ENCODE assay signal across 24 cellular contexts in the genomic region with DNA sequence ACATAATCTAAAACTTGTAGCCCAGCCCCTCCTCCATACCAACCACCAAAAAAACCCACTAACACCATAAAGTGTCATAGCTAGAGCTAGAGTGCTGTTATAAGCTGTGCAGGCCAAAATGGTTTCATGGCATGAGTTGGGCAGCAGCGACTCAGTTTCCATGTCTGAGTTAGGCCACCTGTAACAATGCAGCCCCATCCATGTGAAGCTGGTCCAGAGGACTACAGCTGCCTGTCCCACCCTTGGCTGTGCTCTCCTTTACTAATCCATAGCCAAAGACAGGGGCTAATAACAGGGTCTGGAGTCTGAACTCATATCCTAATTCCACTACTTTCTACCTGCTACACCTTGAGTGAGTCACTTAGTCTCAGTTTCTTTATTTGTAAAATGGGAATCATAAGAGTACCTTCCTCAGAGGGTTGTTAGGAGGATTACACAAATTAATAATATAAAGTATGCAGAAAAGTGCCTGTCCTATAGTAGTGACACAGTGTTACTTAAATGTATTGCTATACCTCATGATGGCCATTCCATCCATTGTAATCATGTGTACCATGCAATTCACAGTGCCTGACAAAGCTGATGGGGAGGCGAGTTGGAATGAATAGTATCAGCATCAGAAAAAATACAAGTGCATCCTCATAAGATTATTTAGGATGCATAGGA.
"Had no signal": no experiment of that assay in that cellular context is flagged by ENCODE, and none has a peak within 500 bp of the region (broad histone marks: within the 10 kb centered on the region; RNA-seq: fewer than 3 reads in every experiment).

No MANE protein-coding gene starts in this region.

- H3K27me3 Mint-ChIP-seq: activated CD4-positive, alpha-beta T cell treated with anti-CD3 and anti-CD28 coated beads, Interleukin-2, amount 10 ng/mL, durations not matched to agents 7 days and 5 days; activated naive CD8-positive, alpha-beta T cell; stimulated activated naive B cell treated with anti-CD40 and anti-IgM and Interleukin-4, amounts not matched to agents 10 μg/mL and 1 μg/mL and 100 μg/mL, for 72 hours had no signal

- H3K4me3 Mint-ChIP-seq: activated CD4-positive, alpha-beta T cell treated with anti-CD3 and anti-CD28 coated beads, Interleukin-2, amount 10 ng/mL, durations not matched to agents 7 days and 5 days; activated naive CD8-positive, alpha-beta T cell; activated T-helper 1 cell treated with anti-CD3 and anti-CD28 coated beads, Interleukin-12 subunit alpha, Interleukin-12 subunit beta, Interleukin-2, Interleukin-4 antibody, amounts not matched to agents 30 ng/mL and 10 ng/mL and 1 ng/mL, durations not matched to agents 14 hours and 24 hours and 36 hours; nephron progenitor cell; stimulated activated naive B cell treated with anti-CD40 and anti-IgM and Interleukin-4, amounts not matched to agents 10 μg/mL and 1 μg/mL and 100 μg/mL, for 72 hours had no signal

- H3K4me1 ChIP-seq: colonic mucosa, prostate gland had no signal

- H3K4me3 ChIP-seq: colonic mucosa, dorsolateral prefrontal cortex, left lung, lower lobe of right lung, ovary, prostate gland, sigmoid colon, stomach, tibial artery had no signal

- DNase-seq: activated CD4-positive, alpha-beta T cell treated with anti-CD3 and anti-CD28 coated beads, Interleukin-2, amount 10 ng/mL, durations not matched to agents 7 days and 5 days; activated gamma-delta T cell; anterior cingulate cortex; colonic mucosa; effector memory CD4-positive, alpha-beta T cell; lower lobe of right lung; mesendoderm; nephron progenitor cell; ovary; retina; small intestine; stimulated activated CD4-positive, alpha-beta T cell treated with anti-CD3 and anti-CD28 coated beads, Interleukin-1b, Interleukin-23, amount 100 ng/mL, for 48 hours; stimulated activated CD4-positive, alpha-beta T cell treated with anti-CD3 and anti-CD28 coated beads, Interleukin-4, amount 100 ng/mL, for 4 hours; stimulated activated CD8-positive, alpha-beta memory T cell treated with anti-CD3 and anti-CD28 coated beads, Interleukin-4, amount 100 ng/mL, for 48 hours; stimulated activated naive B cell treated with anti-CD40 and anti-IgM and Interleukin-4, amounts not matched to agents 10 μg/mL and 1 μg/mL and 100 μg/mL, for 72 hours; stomach had no signal

- ATAC-seq: left lung; lower lobe of right lung; stimulated activated naive B cell treated with anti-CD40 and anti-IgM and Interleukin-4, amounts not matched to agents 10 μg/mL and 1 μg/mL and 100 μg/mL, for 72 hours had no signal

- H3K9me3 Mint-ChIP-seq: activated CD4-positive, alpha-beta T cell treated with anti-CD3 and anti-CD28 coated beads, Interleukin-2, amount 10 ng/mL, durations not matched to agents 7 days and 5 days; activated T-helper 1 cell treated with anti-CD3 and anti-CD28 coated beads, Interleukin-12 subunit alpha, Interleukin-12 subunit beta, Interleukin-2, Interleukin-4 antibody, amounts not matched to agents 30 ng/mL and 10 ng/mL and 1 ng/mL, durations not matched to agents 14 hours and 24 hours and 36 hours; nephron progenitor cell; stimulated activated naive B cell treated with anti-CD40 and anti-IgM and Interleukin-4, amounts not matched to agents 10 μg/mL and 1 μg/mL and 100 μg/mL, for 72 hours had no signal

- H3K27ac ChIP-seq: colonic mucosa, dorsolateral prefrontal cortex, left lung, lower lobe of right lung, neutrophil, ovary, prostate gland, sigmoid colon, stomach, tibial artery had no signal

- H3K27ac Mint-ChIP-seq: activated CD4-positive, alpha-beta T cell treated with anti-CD3 and anti-CD28 coated beads, Interleukin-2, amount 10 ng/mL, durations not matched to agents 7 days and 5 days; activated naive CD8-positive, alpha-beta T cell; activated T-helper 1 cell treated with anti-CD3 and anti-CD28 coated beads, Interleukin-12 subunit alpha, Interleukin-12 subunit beta, Interleukin-2, Interleukin-4 antibody, amounts not matched to agents 30 ng/mL and 10 ng/mL and 1 ng/mL, durations not matched to agents 14 hours and 24 hours and 36 hours; nephron progenitor cell; stimulated activated naive B cell treated with anti-CD40 and anti-IgM and Interleukin-4, amounts not matched to agents 10 μg/mL and 1 μg/mL and 100 μg/mL, for 72 hours had no signal

- H3K9me3 ChIP-seq: colonic mucosa, left lung, lower lobe of right lung, neutrophil, ovary, prostate gland, sigmoid colon, stomach, tibial artery had no signal

- H3K27me3 ChIP-seq: colonic mucosa, dorsolateral prefrontal cortex, left lung, neutrophil, ovary, sigmoid colon, stomach, tibial artery had no signal

- H3K36me3 ChIP-seq: colonic mucosa, left lung, lower lobe of right lung, neutrophil, ovary, prostate gland, sigmoid colon, tibial artery had no signal
